Comparison of ENCODE assay signal across 11 cellular contexts in genomic region chr12:122917508-122918227, GRCh38. TPM values are rescaled to one million over a fixed set of nuclear protein-coding genes. Genes with fewer than 3 reads are reported as not detected.
DNase-seq lines count a peak whose midpoint lies in the region; ATAC-seq and TF ChIP-seq lines count a peak whose summit lies in the region.
"Had no signal": no experiment of that assay in that cellular context is flagged by ENCODE, and none has a peak within 500 bp of the region (broad histone marks: within the 10 kb centered on the region; RNA-seq: fewer than 3 reads in every experiment).

No MANE protein-coding gene starts in this region.

- intact Hi-C loops in heart left ventricle (cut with DNase I), result no loop called here

- H3K4me3 ChIP-seq in adipocyte (ENCODE audit: low read length), result no peak overlapping the region
- no peak overlapping the region for H3K4me3 ChIP-seq in heart left ventricle
- H3K4me3 ChIP-seq: HAP-1 had no signal

- H3K36me3 ChIP-seq in adipocyte (ENCODE audit: control insufficient read depth, insufficient read depth, low read length, severe bottlenecking), result no peaks in the 10 kb centered on the region
- H3K36me3 ChIP-seq in heart left ventricle, result no peaks in the 10 kb centered on the region
- H3K36me3 ChIP-seq: HAP-1 had no signal

- no peak for TF ChIP-seq CTCF in heart left ventricle (IDR thresholded peaks at IDR 0.05)

- H3K4me1 ChIP-seq in adipocyte (ENCODE audit: control insufficient read depth, insufficient read depth, low read length) (peaks cover 14% of the 10 kb centered on the region), heart left ventricle (peaks cover 3 to 21% (median 17%) of the 10 kb centered on the region in 12 donors)
- H3K4me1 ChIP-seq: HAP-1 had no signal

- DNase-seq in ELF-1 (ENCODE audit: low read depth, low spot score) (peak; percentile 95), adipocyte (ENCODE audit: low read depth) (peak; percentile 78), heart left ventricle (peak; percentile 52 to 79 (median 70)), renal cortical epithelial cell (ENCODE audit: low read depth) (peak; percentile 82), DMS53 (lab: John Stamatoyannopoulos, UW) (no peak), ecto neural progenitor cell (ENCODE audit: low spot score) (no peak)

- no peaks in the 10 kb centered on the region for H3K9me3 Mint-ChIP-seq in stimulated activated memory B cell treated with anti-CD40 and anti-IgM and Interleukin-4, amounts not matched to agents 10 μg/mL and 1 μg/mL and 100 μg/mL, for 72 hours
- H3K9me3 Mint-ChIP-seq: stimulated activated naive CD8-positive, alpha-beta T cell treated with anti-CD3 and anti-CD28 coated beads, Interleukin-15, Interleukin-2, amounts not matched to agents 100 ng/mL and 50 ng/mL, for 24 hours had no signal

- 14 to 19% (median 17%) methylated on average over 10 to 11 of the region's 11 CpGs for WGBS in heart left ventricle, 4 donors

- TF ChIP-seq POLR2A in heart left ventricle (IDR thresholded peaks at IDR 0.05), result no peak

- H3K27ac Mint-ChIP-seq in stimulated activated memory B cell treated with anti-CD40 and anti-IgM and Interleukin-4, amounts not matched to agents 10 μg/mL and 1 μg/mL and 100 μg/mL, for 72 hours, result no peak overlapping the region
- H3K27ac Mint-ChIP-seq: stimulated activated naive CD8-positive, alpha-beta T cell treated with anti-CD3 and anti-CD28 coated beads, Interleukin-15, Interleukin-2, amounts not matched to agents 100 ng/mL and 50 ng/mL, for 24 hours had no signal

- H3K9ac ChIP-seq in adipocyte (ENCODE audit: low read length), result no peak overlapping the region

- H3K36me3 Mint-ChIP-seq in stimulated activated memory B cell treated with anti-CD40 and anti-IgM and Interleukin-4, amounts not matched to agents 10 μg/mL and 1 μg/mL and 100 μg/mL, for 72 hours, result no peaks in the 10 kb centered on the region

- peaks cover 4% of the 10 kb centered on the region for H3K4me1 Mint-ChIP-seq in stimulated activated memory B cell treated with anti-CD40 and anti-IgM and Interleukin-4, amounts not matched to agents 10 μg/mL and 1 μg/mL and 100 μg/mL, for 72 hours

- no peaks in the 10 kb centered on the region for H3K27me3 Mint-ChIP-seq in stimulated activated memory B cell treated with anti-CD40 and anti-IgM and Interleukin-4, amounts not matched to agents 10 μg/mL and 1 μg/mL and 100 μg/mL, for 72 hours
- H3K27me3 Mint-ChIP-seq: stimulated activated naive CD8-positive, alpha-beta T cell treated with anti-CD3 and anti-CD28 coated beads, Interleukin-15, Interleukin-2, amounts not matched to agents 100 ng/mL and 50 ng/mL, for 24 hours had no signal

- H3K27me3 ChIP-seq in adipocyte (replicated peaks; ENCODE audit: control insufficient read depth, insufficient read depth, low read length) (no peaks in the 10 kb centered on the region), heart left ventricle (no peaks in the 10 kb centered on the region)

- H3K4me3 Mint-ChIP-seq in stimulated activated memory B cell treated with anti-CD40 and anti-IgM and Interleukin-4, amounts not matched to agents 10 μg/mL and 1 μg/mL and 100 μg/mL, for 72 hours, result no peak overlapping the region
- H3K4me3 Mint-ChIP-seq: neural crest cell; stimulated activated naive CD8-positive, alpha-beta T cell treated with anti-CD3 and anti-CD28 coated beads, Interleukin-15, Interleukin-2, amounts not matched to agents 100 ng/mL and 50 ng/mL, for 24 hours had no signal

- ATAC-seq in heart left ventricle, result peak; percentile 72 to 90 (median 90)
- no peak for ATAC-seq in GM21367 (IDR thresholded peaks at IDR 0.05; ENCODE audit: unreplicated experiment)
- no peak for ATAC-seq in stimulated activated memory B cell treated with anti-CD40 and anti-IgM and Interleukin-4, amounts not matched to agents 10 μg/mL and 1 μg/mL and 100 μg/mL, for 72 hours

- no peaks in the 10 kb centered on the region for H3K9me3 ChIP-seq in adipocyte (ENCODE audit: control insufficient read depth, low read length)
- no peaks in the 10 kb centered on the region for H3K9me3 ChIP-seq in heart left ventricle
- H3K9me3 ChIP-seq: HAP-1 had no signal

- H3K27ac ChIP-seq in heart left ventricle, result peak overlapping the region; percentile 30 to 75 (median 66)

RNA-seq across cellular contexts. Expression of gene VPS37B, which starts 21.7 kb away (rescaled TPM):
- 10 to 100 TPM; 14.5 to 51.2 (median 22.7) TPM for total RNA-seq in heart left ventricle
- 10 to 100 TPM; 17.4 to 21.7 TPM for polyA plus RNA-seq in heart left ventricle
- 14.1 and 25.8 TPM in 2 replicates for total RNA-seq in renal cortical epithelial cell

RNA-seq across cellular contexts. Expression of gene ABCB9, which starts 48.6 kb away (rescaled TPM):
- total RNA-seq in heart left ventricle (1 to 10 TPM; 3.1 to 8.6 (median 4.7) TPM), renal cortical epithelial cell (3.0 and 6.5 TPM in 2 replicates)
- polyA plus RNA-seq in heart left ventricle, result 1 to 10 TPM; 3.1 to 3.3 TPM

RNA-seq across cellular contexts. Expression of gene OGFOD2, which starts 57.4 kb away (rescaled TPM):
- total RNA-seq in heart left ventricle, result 10 to 100 TPM in 6 of 9 donors, 1 to 10 TPM in 3; 4.4 to 17.0 (median 12.7) TPM
- polyA plus RNA-seq in heart left ventricle, result 10 to 100 TPM; 12.7 to 19.7 TPM
- total RNA-seq in renal cortical epithelial cell, result 9.9 and 12.7 TPM in 2 replicates

Comparison
In these comparisons a context has a peak if more than half of its experiments do, and no peak if none do; other contexts are left out.
1. DNase-seq: peak in ELF-1 (single experiment), adipocyte (single experiment), heart left ventricle (5 of 5) and renal cortical epithelial cell (single experiment); none in DMS53 (single experiment) and ecto neural progenitor cell (single experiment).
2. ATAC-seq: peak in heart left ventricle (4 of 4); none in GM21367 (single experiment) and stimulated activated memory B cell treated with anti-CD40 and anti-IgM and Interleukin-4, amounts not matched to agents 10 μg/mL and 1 μg/mL and 100 μg/mL, for 72 hours (single experiment).